Comparison of ENCODE assay signal across 1 cellular context in genomic region chr12:123268850-123269249, GRCh38.
A peak's percentile ranks its signal among the peaks of the same experiment; 100 is the strongest.
TF ChIP-seq lines count a peak whose summit lies in the region.

No MANE protein-coding gene starts in this region.

TF ChIP-seq in K562, 482 proteins besides CTCF, POLR2A, EP300 and RAD21:
- TF ChIP-seq CC2D1A (IDR thresholded peaks at IDR 0.05) (no peak), PHF8 (IDR thresholded peaks at IDR 0.05; ENCODE audit: borderline replicate concordance, low read length) (0 out of 2 replicates have a peak, but pooled peaks have one; percentile 8)
